In genomic region chr7:17943006-17943405, GRCh38 we compare ENCODE assay signal across 32 cellular contexts.
"Had no signal": no experiment of that assay in that cellular context is flagged by ENCODE, and none has a peak within 500 bp of the region (broad histone marks: within the 10 kb centered on the region; RNA-seq: fewer than 3 reads in every experiment).

No MANE protein-coding gene starts in this region.

- H3K36me3 Mint-ChIP-seq: activated naive CD4-positive, alpha-beta T cell treated with anti-CD3 and anti-CD28 coated beads, Interleukin-2, amount 50 U/mL, for 24 hours; brain; T-cell had no signal

- H3K4me3 Mint-ChIP-seq: activated CD4-positive, alpha-beta memory T cell treated with anti-CD3 and anti-CD28 coated beads, Interleukin-2, amount 10 ng/mL, durations not matched to agents 7 days and 5 days; activated CD4-positive, alpha-beta T cell treated with anti-CD3 and anti-CD28 coated beads for 36 hours; activated CD4-positive, alpha-beta T cell treated with anti-CD3 and anti-CD28 coated beads, Interleukin-2, amount 10 ng/mL, durations not matched to agents 7 days and 5 days; activated CD8-positive, alpha-beta memory T cell treated with anti-CD3 and anti-CD28 coated beads, Interleukin-2, amount 10 ng/mL, durations not matched to agents 7 days and 5 days; activated CD8-positive, alpha-beta T cell treated with anti-CD3 and anti-CD28 coated beads, Interleukin-2, amount 10 ng/mL, durations not matched to agents 7 days and 5 days; activated naive CD4-positive, alpha-beta T cell treated with anti-CD3 and anti-CD28 coated beads, Interleukin-2, amount 10 ng/mL, durations not matched to agents 7 days and 5 days; activated naive CD8-positive, alpha-beta T cell; activated naive CD8-positive, alpha-beta T cell treated with anti-CD3 and anti-CD28 coated beads, Interleukin-2, amount 10 ng/mL, durations not matched to agents 7 days and 5 days; activated naive CD8-positive, alpha-beta T cell treated with anti-CD3 and anti-CD28 coated beads, Interleukin-2, amount 50 U/mL, for 24 hours; activated T-cell treated with anti-CD3 and anti-CD28 coated beads, Interleukin-2, amount 50 U/mL, for 24 hours; central memory CD8-positive, alpha-beta T cell; T-cell; T-helper 2 cell treated with Interferon-gamma antibody and Interleukin-4, amounts not matched to agents 5 μg/mL and 100 μg/mL, for 36 hours had no signal

- H3K27me3 Mint-ChIP-seq: activated CD4-positive, alpha-beta T cell treated with anti-CD3 and anti-CD28 coated beads, Interleukin-2, amount 10 ng/mL, durations not matched to agents 7 days and 5 days; activated naive CD4-positive, alpha-beta T cell treated with anti-CD3 and anti-CD28 coated beads, Interleukin-2, amount 50 U/mL, for 24 hours; activated naive CD8-positive, alpha-beta T cell; activated naive CD8-positive, alpha-beta T cell treated with anti-CD3 and anti-CD28 coated beads, Interleukin-2, amount 50 U/mL, for 24 hours; activated T-cell treated with anti-CD3 and anti-CD28 coated beads, Interleukin-2, amount 50 U/mL, for 24 hours; central memory CD8-positive, alpha-beta T cell; T-cell had no signal

- H3K9me3 Mint-ChIP-seq: activated CD4-positive, alpha-beta memory T cell treated with anti-CD3 and anti-CD28 coated beads, Interleukin-2, amount 10 ng/mL, durations not matched to agents 7 days and 5 days; activated CD4-positive, alpha-beta T cell treated with anti-CD3 and anti-CD28 coated beads, Interleukin-2, amount 10 ng/mL, durations not matched to agents 7 days and 5 days; activated naive CD4-positive, alpha-beta T cell treated with anti-CD3 and anti-CD28 coated beads, Interleukin-2, amount 10 ng/mL, durations not matched to agents 7 days and 5 days; activated naive CD4-positive, alpha-beta T cell treated with anti-CD3 and anti-CD28 coated beads, Interleukin-2, amount 50 U/mL, for 24 hours; activated naive CD8-positive, alpha-beta T cell treated with anti-CD3 and anti-CD28 coated beads, Interleukin-2, amount 10 ng/mL, durations not matched to agents 7 days and 5 days; activated naive CD8-positive, alpha-beta T cell treated with anti-CD3 and anti-CD28 coated beads, Interleukin-2, amount 50 U/mL, for 24 hours; activated T-cell treated with anti-CD3 and anti-CD28 coated beads, Interleukin-2, amount 50 U/mL, for 24 hours; activated T-helper 2 cell treated with anti-CD3 and anti-CD28 coated beads, Interferon-gamma antibody, Interleukin-2, Interleukin-4, amounts not matched to agents 10 μg/mL and 5 μg/mL and 100 μg/mL, durations not matched to agents 14 hours and 24 hours and 36 hours; brain; central memory CD8-positive, alpha-beta T cell; T-cell; T-helper 2 cell treated with Interferon-gamma antibody and Interleukin-4, amounts not matched to agents 5 μg/mL and 100 μg/mL, for 36 hours had no signal

- DNase-seq: activated CD4-positive, alpha-beta memory T cell treated with anti-CD3 and anti-CD28 coated beads, Interleukin-2, amount 10 ng/mL, durations not matched to agents 7 days and 5 days; activated CD4-positive, alpha-beta T cell treated with anti-CD3 and anti-CD28 coated beads for 1 hour; activated CD4-positive, alpha-beta T cell treated with anti-CD3 and anti-CD28 coated beads for 36 hours; activated CD4-positive, alpha-beta T cell treated with anti-CD3 and anti-CD28 coated beads for 48 hours; activated CD4-positive, alpha-beta T cell treated with anti-CD3 and anti-CD28 coated beads, Interleukin-2, amount 10 ng/mL, durations not matched to agents 7 days and 5 days; activated CD4-positive, alpha-beta T cell treated with anti-CD3 and anti-CD28 coated beads, Interleukin-2, amount 50 U/mL, for 48 hours; activated CD4-positive, CD25-positive, alpha-beta regulatory T cell; activated CD8-positive, alpha-beta memory T cell treated with anti-CD3 and anti-CD28 coated beads for 24 hours; activated CD8-positive, alpha-beta memory T cell treated with anti-CD3 and anti-CD28 coated beads, Interleukin-2, amount 10 ng/mL, durations not matched to agents 7 days and 5 days; activated CD8-positive, alpha-beta memory T cell treated with anti-CD3 and anti-CD28 coated beads, Interleukin-2, amount 50 U/mL, for 48 hours; activated CD8-positive, alpha-beta T cell treated with anti-CD3 and anti-CD28 coated beads, Interleukin-2, amount 10 ng/mL, durations not matched to agents 7 days and 5 days; activated effector memory CD4-positive, alpha-beta T cell treated with Interleukin-2 at 50 U/mL for 16 hours; activated gamma-delta T cell; activated naive CD4-positive, alpha-beta T cell treated with anti-CD3 and anti-CD28 coated beads, Interleukin-2, amount 10 ng/mL, durations not matched to agents 7 days and 5 days; activated naive CD4-positive, alpha-beta T cell treated with Interleukin-2 at 50 U/mL for 16 hours; activated naive CD8-positive, alpha-beta T cell treated with anti-CD3 and anti-CD28 coated beads, Interleukin-2, amount 10 ng/mL, durations not matched to agents 7 days and 5 days; activated naive CD8-positive, alpha-beta T cell treated with anti-CD3 and anti-CD28 coated beads, Interleukin-2, amount 50 U/mL, for 24 hours; activated T-cell treated with anti-CD3 and anti-CD28 coated beads, Interleukin-2, amount 50 U/mL, for 24 hours; activated T-cell treated with anti-CD3 and anti-CD28 coated beads, Interleukin-2, amount 50 U/mL, for 48 hours; amygdala; anterior cingulate cortex; cerebellar nuclear complex; T-cell; T-helper 2 cell; T-helper 9 cell had no signal

- ATAC-seq: activated CD4-positive, alpha-beta T cell treated with anti-CD3 and anti-CD28 coated beads for 36 hours; activated CD4-positive, CD25-positive, alpha-beta regulatory T cell treated with anti-CD3 and anti-CD28 coated beads, Interleukin-2, amount 50 U/mL, for 24 hours; activated CD8-positive, alpha-beta memory T cell treated with anti-CD3 and anti-CD28 coated beads, Interleukin-2, amount 10 ng/mL, durations not matched to agents 7 days and 5 days; activated CD8-positive, alpha-beta T cell treated with anti-CD3 and anti-CD28 coated beads, Interleukin-2, amount 10 ng/mL, durations not matched to agents 7 days and 5 days; activated naive CD8-positive, alpha-beta T cell treated with anti-CD3 and anti-CD28 coated beads, Interleukin-2, amount 50 U/mL, for 24 hours; T-cell had no signal

- H3K27ac Mint-ChIP-seq: activated CD4-positive, alpha-beta memory T cell treated with anti-CD3 and anti-CD28 coated beads, Interleukin-2, amount 10 ng/mL, durations not matched to agents 7 days and 5 days; activated CD4-positive, alpha-beta T cell treated with anti-CD3 and anti-CD28 coated beads for 36 hours; activated CD4-positive, alpha-beta T cell treated with anti-CD3 and anti-CD28 coated beads, Interleukin-2, amount 10 ng/mL, durations not matched to agents 7 days and 5 days; activated CD8-positive, alpha-beta memory T cell treated with anti-CD3 and anti-CD28 coated beads, Interleukin-2, amount 10 ng/mL, durations not matched to agents 7 days and 5 days; activated CD8-positive, alpha-beta T cell treated with anti-CD3 and anti-CD28 coated beads, Interleukin-2, amount 10 ng/mL, durations not matched to agents 7 days and 5 days; activated naive CD4-positive, alpha-beta T cell treated with anti-CD3 and anti-CD28 coated beads, Interleukin-2, amount 10 ng/mL, durations not matched to agents 7 days and 5 days; activated naive CD8-positive, alpha-beta T cell; activated naive CD8-positive, alpha-beta T cell treated with anti-CD3 and anti-CD28 coated beads, Interleukin-2, amount 10 ng/mL, durations not matched to agents 7 days and 5 days; activated naive CD8-positive, alpha-beta T cell treated with anti-CD3 and anti-CD28 coated beads, Interleukin-2, amount 50 U/mL, for 24 hours; activated T-cell treated with anti-CD3 and anti-CD28 coated beads, Interleukin-2, amount 50 U/mL, for 24 hours; activated T-helper 2 cell treated with anti-CD3 and anti-CD28 coated beads, Interferon-gamma antibody, Interleukin-2, Interleukin-4, amounts not matched to agents 10 μg/mL and 5 μg/mL and 100 μg/mL, durations not matched to agents 14 hours and 24 hours and 36 hours; T-cell; T-helper 2 cell treated with Interferon-gamma antibody and Interleukin-4, amounts not matched to agents 5 μg/mL and 100 μg/mL, for 36 hours had no signal
